21 cellular contexts compared by ENCODE assay signal in genomic region chr10:71719042-71719441, GRCh38. TPM values are rescaled to one million over a fixed set of nuclear protein-coding genes. Genes with fewer than 3 reads are reported as not detected.
DNase-seq lines count a peak whose midpoint lies in the region; ATAC-seq, FAIRE-seq and TF ChIP-seq lines count a peak whose summit lies in the region.
"Had no signal": no experiment of that assay in that cellular context is flagged by ENCODE, and none has a peak within 500 bp of the region (broad histone marks: within the 10 kb centered on the region; RNA-seq: fewer than 3 reads in every experiment).

No MANE protein-coding gene starts in this region.

- intact Hi-C loops in heart left ventricle (cut with DNase I): no loop called here

- 51 to 65% (median 52%) methylated on average over 7 of the region's 7 CpGs for WGBS in heart left ventricle, 4 donors

- no peak overlapping the region for H3K4me3 ChIP-seq in heart left ventricle
- H3K4me3 ChIP-seq: adrenal gland had no signal

- no peaks in the 10 kb centered on the region for H3K36me3 ChIP-seq in heart left ventricle
- H3K36me3 ChIP-seq: adrenal gland had no signal

- FAIRE-seq in GM19239 (lab: Jason Lieb, UNC): no peak
- FAIRE-seq: TTC549 had no signal

- ATAC-seq in heart left ventricle (peak in 3 of 4 donors; percentile 32 to 74 (median 50)), HG03565 (IDR thresholded peaks at IDR 0.05; ENCODE audit: unreplicated experiment) (no peak)
- ATAC-seq: left colon, natural killer cell had no signal

- peak overlapping the region in 9 of 12 donors; percentile 3 to 67 (median 49) for H3K27ac ChIP-seq in heart left ventricle
- H3K27ac ChIP-seq: 22Rv1 had no signal

- no peaks in the 10 kb centered on the region for H3K9me3 ChIP-seq in heart left ventricle
- H3K9me3 ChIP-seq: adrenal gland, SK-N-SH had no signal

- TF ChIP-seq CTCF in heart left ventricle (IDR thresholded peaks at IDR 0.05): no peak

- H3K4me1 ChIP-seq in heart left ventricle: peaks cover 5 to 51% (median 37%) of the 10 kb centered on the region in 12 donors

- no peaks in the 10 kb centered on the region for H3K27me3 ChIP-seq in heart left ventricle
- H3K27me3 ChIP-seq: adrenal gland had no signal

- no peak for TF ChIP-seq POLR2A in heart left ventricle (IDR thresholded peaks at IDR 0.05)

- DNase-seq in DMS53 (lab: John Stamatoyannopoulos, UW) (peak; percentile 9), DMS53 treated with DMSO at 0.1 percent for 48 hours (lab: John Stamatoyannopoulos, UW; ENCODE audit: unreplicated experiment) (no peak), heart left ventricle (peak in 4 of 5 donors; percentile 46 to 76 (median 51)), pons (ENCODE audit: low spot score) (peak; percentile 31), inferior parietal cortex (ENCODE audit: extremely low spot score) (no peak), iPS-NIHi11 (ENCODE audit: low spot score) (no peak), GM19239 (ENCODE audit: insufficient read length, low spot score) (no peak)
- DNase-seq: activated CD4-positive, alpha-beta T cell treated with anti-CD3 and anti-CD28 coated beads, Interleukin-2, amount 50 U/mL, for 48 hours; cerebellar nuclear complex; left colon; natural killer cell; NCI-H1436 treated with DMSO at 0.1 percent for 48 hours; NCI-H446 treated with DMSO at 0.1 percent for 48 hours; SK-N-SH; stimulated activated CD4-positive, alpha-beta T cell treated with anti-CD3 and anti-CD28 coated beads, Interleukin-4, amount 100 ng/mL, for 24 hours had no signal

RNA-seq across cellular contexts. Expression of gene C10orf105, which starts 0.5 kb away (rescaled TPM):
- total RNA-seq in heart left ventricle: under 1 TPM in 3 of 9 donors, not detected in 6; 0.05 to 0.57 (median 0.13) TPM
- under 1 TPM; 0.03 to 0.08 TPM for polyA plus RNA-seq in heart left ventricle
- total RNA-seq: G401, LHCN-M2 had no signal
- polyA plus RNA-seq: SK-N-SH had no signal

RNA-seq across cellular contexts. Expression of gene VSIR, which starts 54.3 kb away (rescaled TPM):
- total RNA-seq in heart left ventricle: 100 to 1,000 TPM in 1 of 9 donors, 10 to 100 TPM in 8; 32.6 to 103 (median 83.2) TPM
- 100 to 1,000 TPM in 1 of 2 donors, 10 to 100 TPM in 1; 56.7 to 181 TPM for polyA plus RNA-seq in heart left ventricle

Comparison
In these comparisons a context has a peak if more than half of its experiments do, and no peak if none do; other contexts are left out.
1. DNase-seq: peak in DMS53 (single experiment), heart left ventricle (4 of 5) and pons (single experiment); none in DMS53 treated with DMSO at 0.1 percent for 48 hours (single experiment), inferior parietal cortex (single experiment), iPS-NIHi11 (single experiment) and GM19239 (single experiment).